ENCODE assay signal across 9 cellular contexts in genomic region chr6:135850882-135851281, GRCh38. TPM values are rescaled to one million over a fixed set of nuclear protein-coding genes. Genes with fewer than 3 reads are reported as not detected.
A peak's percentile ranks its signal among the peaks of the same experiment; 100 is the strongest.
DNase-seq lines count a peak whose midpoint lies in the region; ATAC-seq and TF ChIP-seq lines count a peak whose summit lies in the region.
"Had no signal": no experiment of that assay in that cellular context is flagged by ENCODE, and none has a peak within 500 bp of the region (broad histone marks: within the 10 kb centered on the region; RNA-seq: fewer than 3 reads in every experiment).

No MANE protein-coding gene starts in this region.

- H3K4me1 ChIP-seq in PC-3 (ENCODE audit: insufficient read depth, low read length), result peaks cover 11% of the 10 kb centered on the region
- H3K4me1 ChIP-seq in spleen, result peaks cover 8 to 42% (median 24%) of the 10 kb centered on the region in 6 donors

- ATAC-seq in PC-3 (no peak), GM19467 (IDR thresholded peaks at IDR 0.05; ENCODE audit: unreplicated experiment) (no peak), GM21825 (IDR thresholded peaks at IDR 0.05; ENCODE audit: unreplicated experiment) (no peak)

- H3K79me2 ChIP-seq in PC-3 (ENCODE audit: low read length), result no peaks in the 10 kb centered on the region

- peak; percentile 25 for DNase-seq in DMS 273 (lab: John Stamatoyannopoulos, UW; ENCODE audit: unreplicated experiment)
- no peak for DNase-seq in DMS 273 treated with DMSO at 0.1 percent for 48 hours (lab: John Stamatoyannopoulos, UW)
- no peak for DNase-seq in PC-3
- DNase-seq in fibroblast of pulmonary artery (ENCODE audit: low read depth), result no peak
- DNase-seq in spleen, result no peak
- DNase-seq in NCI-H524 treated with DMSO at 0.1 percent for 48 hours (lab: John Stamatoyannopoulos, UW), result no peak
- DNase-seq: NCI-H2171 had no signal

- peak overlapping the region; percentile 88; the same call in 1 of the 2 replicates for H3K4me2 ChIP-seq in PC-3 (ENCODE audit: low read length)

- POLR2A ChIA-PET in PC-3 (lab: Charles Lee; ENCODE audit: unreplicated experiment), result interaction anchor here (0.6 kb wide), 1 partner anchor 75 kb away, joined by 6 read pairs; no protein-coding TSS in a partner anchor

- H3F3A ChIP-seq in PC-3 (ENCODE audit: low read length, unreplicated experiment), result no peaks in the 10 kb centered on the region

- H3K9me2 ChIP-seq in PC-3 (replicated peaks; ENCODE audit: low read length), result no peaks in the 10 kb centered on the region

- H4K20me1 ChIP-seq in PC-3 (ENCODE audit: low read length), result no peaks in the 10 kb centered on the region

- no peaks in the 10 kb centered on the region for H3K27me3 ChIP-seq in PC-3 (ENCODE audit: low read length)
- no peaks in the 10 kb centered on the region for H3K27me3 ChIP-seq in spleen (replicated peaks in 1 of 7)

- H3K9me3 ChIP-seq in PC-3 (ENCODE audit: low read length) (no peaks in the 10 kb centered on the region), spleen (no peaks in the 10 kb centered on the region)

- BruUV-seq in PC-3 (replicated peaks; lab: Mats Ljungman, UMichigan), result no TSS peak

- intact Hi-C loops in PC-3 (cut with micrococcal nuclease) (loop anchor here (10.0 kb wide), 1 partner anchor 316 kb away; no protein-coding TSS in a partner anchor), spleen (cut with DNase I; ENCODE audit: low total_unique reads) (no loop called here)

- CTCF ChIA-PET in PC-3 (lab: Charles Lee), result no interaction called here

- H3K4me3 ChIP-seq in PC-3 (ENCODE audit: low read length) (peak overlapping the region; percentile 60; the same call in 1 of the 2 replicates), fibroblast of pulmonary artery (replicated peaks; ENCODE audit: low read depth, low read length) (peak overlapping the region; percentile 73), spleen (no peak overlapping the region)

- H3K27ac ChIP-seq in PC-3 (ENCODE audit: low read length) (no peak overlapping the region), spleen (peak overlapping the region in 5 of 8 donors; percentile 63 to 73 (median 66))

- H3K36me3 ChIP-seq in PC-3 (ENCODE audit: low read depth, low read length), result no peaks in the 10 kb centered on the region
- H3K36me3 ChIP-seq in spleen, result no peaks in the 10 kb centered on the region

- no peak overlapping the region for H3K9ac ChIP-seq in PC-3 (ENCODE audit: low read length)

- WGBS in spleen, 5 donors, result 66 to 75% (median 66%) methylated on average over 3 of the region's 3 CpGs

- TF ChIP-seq POLR2A in spleen (IDR thresholded peaks at IDR 0.05), result no peak

- peak overlapping the region; percentile 92; the same call in 1 of the 2 replicates for H2AFZ ChIP-seq in PC-3 (ENCODE audit: low read length)

- TF ChIP-seq CTCF in PC-3 (conservative IDR thresholded peaks at IDR 0.05; ENCODE audit: low read depth, low read length) (no peak), fibroblast of pulmonary artery (IDR thresholded peaks at IDR 0.05; ENCODE audit: low read length, missing control alignments) (no peak), spleen (IDR thresholded peaks at IDR 0.05 in 8 of 11, conservative IDR thresholded peaks at IDR 0.05 in 3 of 11) (no peak)

RNA-seq across cellular contexts. Expression of gene PDE7B, which starts 0.6 kb away (rescaled TPM):
- total RNA-seq in PC-3 (2014; rRNA removed), result not detected in 2 replicates
- 1 to 10 TPM in 6 of 7 donors, under 1 TPM in 1; 0.94 to 4.6 (median 1.9) TPM for total RNA-seq in spleen
- polyA plus RNA-seq in spleen, result under 1 TPM; 0.54 to 0.85 (median 0.67) TPM

Comparison
In these comparisons a context has a peak if more than half of its experiments do, and no peak if none do; other contexts are left out.
1. H3K4me3 ChIP-seq: peak in PC-3 (single experiment) and fibroblast of pulmonary artery (single experiment); none in spleen (0 of 8).